Comparison of ENCODE assay signal across 9 cellular contexts in genomic region chr9:114662081-114662989, GRCh38. TPM values are rescaled to one million over a fixed set of nuclear protein-coding genes. Genes with fewer than 3 reads are reported as not detected.
DNase-seq lines count a peak whose midpoint lies in the region; ATAC-seq and TF ChIP-seq lines count a peak whose summit lies in the region.
"Had no signal": no experiment of that assay in that cellular context is flagged by ENCODE, and none has a peak within 500 bp of the region (broad histone marks: within the 10 kb centered on the region; RNA-seq: fewer than 3 reads in every experiment).

No MANE protein-coding gene starts in this region.

- H3K27ac ChIP-seq in neural cell (ENCODE audit: low read length), result no peak overlapping the region
- H3K27ac ChIP-seq in testis, result no peak overlapping the region
- H3K27ac ChIP-seq: BLaER1 had no signal

- intact Hi-C loops in testis (cut with DNase I; ENCODE audit: low total_unique reads), result no loop called here

- H4K20me1 ChIP-seq in neural cell (ENCODE audit: insufficient read depth), result no peaks in the 10 kb centered on the region
- H4K20me1 ChIP-seq: BLaER1 had no signal

- peak; percentile 82 for TF ChIP-seq RAD21 in neural cell (conservative IDR thresholded peaks at IDR 0.05)

- no peaks in the 10 kb centered on the region for H3K9me2 ChIP-seq in neural cell (ENCODE audit: insufficient read depth, low read length)

- no peaks in the 10 kb centered on the region for H3K4me1 ChIP-seq in testis
- H3K4me1 ChIP-seq: BLaER1 had no signal

- peak; percentile 86 for TF ChIP-seq CTCF in epithelial cell of proximal tubule (conservative IDR thresholded peaks at IDR 0.05; ENCODE audit: low read depth, low read length)
- peak; percentile 77 for TF ChIP-seq CTCF in neural cell (IDR thresholded peaks at IDR 0.05; ENCODE audit: poor library complexity, severe bottlenecking)
- peak; percentile 16 to 79 (median 43) for TF ChIP-seq CTCF in testis (IDR thresholded peaks at IDR 0.05)

- H3K36me3 ChIP-seq in neural cell (ENCODE audit: insufficient read depth, low read length) (no peaks in the 10 kb centered on the region), testis (ENCODE audit: low read depth, missing control alignments) (no peaks in the 10 kb centered on the region)

- DNase-seq in NCI-H1436 (lab: John Stamatoyannopoulos, UW) (peak; percentile 31), NCI-H1436 treated with DMSO at 0.1 percent for 48 hours (lab: John Stamatoyannopoulos, UW) (no peak), NCI-H2171 (lab: John Stamatoyannopoulos, UW) (peak; percentile 29), epithelial cell of proximal tubule (ENCODE audit: low read depth) (no peak), testis (peak; percentile 53)
- peak; percentile 76 for DNase-seq in activated CD8-positive, alpha-beta memory T cell treated with anti-CD3 and anti-CD28 coated beads, Interleukin-2, amount 10 ng/mL, durations not matched to agents 7 days and 5 days

- CTCF ChIA-PET in activated CD8-positive, alpha-beta memory T cell treated with anti-CD3 and anti-CD28 coated beads, Interleukin-2, amount 10 ng/mL, durations not matched to agents 7 days and 5 days (lab: Charles Lee), result interaction anchor here (0.6 to 2.6 kb wide), 19 partner anchors 9 to 1096 kb away, joined by 3 to 15 read pairs (median 4); partner anchors contain the start of gene TEX48

- H3F3A ChIP-seq in neural cell (ENCODE audit: insufficient read depth, low read length, poor library complexity, severe bottlenecking), result no peaks in the 10 kb centered on the region

- no peak overlapping the region for H3K9ac ChIP-seq in neural cell (ENCODE audit: low read length)
- H3K9ac ChIP-seq: BLaER1 had no signal

- H3K27ac Mint-ChIP-seq in activated CD8-positive, alpha-beta memory T cell treated with anti-CD3 and anti-CD28 coated beads, Interleukin-2, amount 10 ng/mL, durations not matched to agents 7 days and 5 days, result no peak overlapping the region

- H3K79me2 ChIP-seq in neural cell (replicated peaks; ENCODE audit: insufficient read depth, low read length), result no peaks in the 10 kb centered on the region

- WGBS in testis, 2 donors, result 48 to 61% methylated on average over 10 of the region's 10 CpGs

- ATAC-seq in HG02610 (IDR thresholded peaks at IDR 0.05; ENCODE audit: unreplicated experiment), result peak; percentile 73
- ATAC-seq in activated CD8-positive, alpha-beta memory T cell treated with anti-CD3 and anti-CD28 coated beads, Interleukin-2, amount 10 ng/mL, durations not matched to agents 7 days and 5 days, result peak; percentile 94

- H3K4me2 ChIP-seq in neural cell (ENCODE audit: low read length), result no peak overlapping the region
- H3K4me2 ChIP-seq: BLaER1 had no signal

- H3K9me3 Mint-ChIP-seq in activated CD8-positive, alpha-beta memory T cell treated with anti-CD3 and anti-CD28 coated beads, Interleukin-2, amount 10 ng/mL, durations not matched to agents 7 days and 5 days (ENCODE audit: low read depth), result no peaks in the 10 kb centered on the region

- TF ChIP-seq POLR2A in testis (IDR thresholded peaks at IDR 0.05), result no peak

- H3K9me3 ChIP-seq in neural cell (ENCODE audit: low read length) (no peaks in the 10 kb centered on the region), testis (no peaks in the 10 kb centered on the region)
- H3K9me3 ChIP-seq: BLaER1 had no signal

- H3K27me3 ChIP-seq in neural cell (ENCODE audit: insufficient read depth, low read depth, low read length), result no peaks in the 10 kb centered on the region
- H3K27me3 ChIP-seq in testis, result no peaks in the 10 kb centered on the region
- H3K27me3 ChIP-seq: BLaER1 had no signal

- TF ChIP-seq EP300 in neural cell (conservative IDR thresholded peaks at IDR 0.05; ENCODE audit: poor library complexity, severe bottlenecking), result no peak

- H3K27me3 Mint-ChIP-seq in activated CD8-positive, alpha-beta memory T cell treated with anti-CD3 and anti-CD28 coated beads, Interleukin-2, amount 10 ng/mL, durations not matched to agents 7 days and 5 days, result peaks cover 28% of the 10 kb centered on the region

- no peak overlapping the region for H3K4me3 ChIP-seq in epithelial cell of proximal tubule (ENCODE audit: low read depth, low read length)
- H3K4me3 ChIP-seq in neural cell (ENCODE audit: low read length), result no peak overlapping the region
- H3K4me3 ChIP-seq in testis, result no peak overlapping the region
- H3K4me3 ChIP-seq: BLaER1 had no signal

- H3K36me3 Mint-ChIP-seq in activated CD8-positive, alpha-beta memory T cell treated with anti-CD3 and anti-CD28 coated beads, Interleukin-2, amount 10 ng/mL, durations not matched to agents 7 days and 5 days, result no peaks in the 10 kb centered on the region

- no peak overlapping the region for H3K4me3 Mint-ChIP-seq in activated CD8-positive, alpha-beta memory T cell treated with anti-CD3 and anti-CD28 coated beads, Interleukin-2, amount 10 ng/mL, durations not matched to agents 7 days and 5 days

- H3K4me1 Mint-ChIP-seq in activated CD8-positive, alpha-beta memory T cell treated with anti-CD3 and anti-CD28 coated beads, Interleukin-2, amount 10 ng/mL, durations not matched to agents 7 days and 5 days, result peaks cover 2% of the 10 kb centered on the region

- H2AFZ ChIP-seq in neural cell (ENCODE audit: low read depth, low read length), result no peak overlapping the region

TF ChIP-seq in neural cell, 6 proteins besides CTCF, POLR2A, EP300 and RAD21:
- TF ChIP-seq REST (IDR thresholded peaks at IDR 0.05; ENCODE audit: borderline replicate concordance) (no peak), SMC3 (conservative IDR thresholded peaks at IDR 0.05; ENCODE audit: poor library complexity) (peak; percentile 79)

RNA-seq across cellular contexts. Expression of gene TEX53, which starts 4.7 kb away (rescaled TPM):
- total RNA-seq in activated CD8-positive, alpha-beta memory T cell treated with anti-CD3 and anti-CD28 coated beads, Interleukin-2, amount 10 ng/mL, durations not matched to agents 7 days and 5 days, result not detected
- not detected in 2 replicates for total RNA-seq in epithelial cell of proximal tubule
- polyA plus RNA-seq in neural cell, result not detected in 2 replicates
- not detected in 2 replicates for polyA minus RNA-seq in neural cell
- total RNA-seq in testis, result 10 to 100 TPM; 13.4 to 23.5 TPM
- 68.8 TPM for polyA plus RNA-seq in testis (ENCODE audit: insufficient read depth, low read depth, low replicate concordance)

RNA-seq across cellular contexts. Expression of gene TEX48, which starts 19.7 kb away (rescaled TPM):
- total RNA-seq in activated CD8-positive, alpha-beta memory T cell treated with anti-CD3 and anti-CD28 coated beads, Interleukin-2, amount 10 ng/mL, durations not matched to agents 7 days and 5 days, result 1 to 10 TPM in 1 of 2 experiments, under 1 TPM in 1; 0.73 to 1.6 TPM
- total RNA-seq in epithelial cell of proximal tubule (not detected in 2 replicates), testis (10 to 100 TPM; 11.5 to 44.0 TPM)
- polyA plus RNA-seq in neural cell (not detected in 2 replicates), testis (ENCODE audit: insufficient read depth, low read depth, low replicate concordance) (34.6 TPM)
- not detected in 2 replicates for polyA minus RNA-seq in neural cell

RNA-seq across cellular contexts. Expression of gene TMEM268, which starts 51.2 kb away (rescaled TPM):
- total RNA-seq in activated CD8-positive, alpha-beta memory T cell treated with anti-CD3 and anti-CD28 coated beads, Interleukin-2, amount 10 ng/mL, durations not matched to agents 7 days and 5 days, result 10 to 100 TPM; 19.7 to 21.5 TPM
- total RNA-seq in epithelial cell of proximal tubule (3.3 and 5.8 TPM in 2 replicates), testis (10 to 100 TPM; 23.8 to 26.1 TPM)
- polyA plus RNA-seq in neural cell (8.5 TPM in 2 replicates), testis (ENCODE audit: insufficient read depth, low read depth, low replicate concordance) (11.3 TPM)
- polyA minus RNA-seq in neural cell, result 14.9 and 15.0 TPM in 2 replicates

Comparison
In these comparisons a context has a peak if more than half of its experiments do, and no peak if none do; other contexts are left out.
1. DNase-seq: peak in NCI-H1436 (single experiment), NCI-H2171 (single experiment), activated CD8-positive, alpha-beta memory T cell treated with anti-CD3 and anti-CD28 coated beads, Interleukin-2, amount 10 ng/mL, durations not matched to agents 7 days and 5 days (single experiment) and testis (single experiment); none in NCI-H1436 treated with DMSO at 0.1 percent for 48 hours (single experiment) and epithelial cell of proximal tubule (single experiment).
2. RNA of gene TEX53, which starts 4.7 kb away (total RNA-seq): 13.4 to 23.5 TPM in testis; not detected in activated CD8-positive, alpha-beta memory T cell treated with anti-CD3 and anti-CD28 coated beads, Interleukin-2, amount 10 ng/mL, durations not matched to agents 7 days and 5 days and not detected in epithelial cell of proximal tubule; every median in the first group is over 10 times any median in the second.
3. RNA of gene TEX48, which starts 19.7 kb away (total RNA-seq): 11.5 to 44.0 TPM in testis; 0.73 to 1.6 TPM in activated CD8-positive, alpha-beta memory T cell treated with anti-CD3 and anti-CD28 coated beads, Interleukin-2, amount 10 ng/mL, durations not matched to agents 7 days and 5 days and not detected in epithelial cell of proximal tubule; every median in the first group is over 4 times any median in the second.
4. Peak in every context shown above with its lines, with median percentiles within 50 percentile points of each other: CTCF ChIP-seq.